In the genomic region with DNA sequence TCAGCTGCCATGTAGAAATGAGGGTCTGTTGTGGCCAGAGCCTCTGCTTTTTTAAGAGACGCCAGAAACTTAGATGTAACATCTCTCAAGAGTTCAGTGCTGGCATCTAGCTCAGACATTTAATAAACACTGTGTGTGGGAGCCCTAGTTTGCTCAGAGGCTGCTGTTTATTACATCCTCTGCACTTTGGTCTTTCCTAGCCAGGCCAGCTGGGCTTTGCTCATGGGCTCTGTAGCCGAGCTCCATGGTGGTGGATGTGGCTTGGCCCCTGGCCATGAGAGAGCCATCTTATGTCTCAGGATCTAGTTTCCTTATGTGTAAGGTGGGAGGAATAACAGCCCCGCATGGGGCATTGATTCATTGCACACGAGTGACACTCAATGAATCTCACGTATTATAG, we compare ENCODE assay signal across 12 cellular contexts. TPM values are rescaled to one million over a fixed set of nuclear protein-coding genes. Genes with fewer than 3 reads are reported as not detected.
A peak's percentile ranks its signal among the peaks of the same experiment; 100 is the strongest.
DNase-seq lines count a peak whose midpoint lies in the region; ATAC-seq and TF ChIP-seq lines count a peak whose summit lies in the region.
"Had no signal": no experiment of that assay in that cellular context is flagged by ENCODE, and none has a peak within 500 bp of the region (broad histone marks: within the 10 kb centered on the region; RNA-seq: fewer than 3 reads in every experiment).

No MANE protein-coding gene starts in this region.

- H3K4me3 ChIP-seq in vagina: no peak overlapping the region
- H3K4me3 ChIP-seq: A549, esophagus muscularis mucosa had no signal

- peaks cover 2% of the 10 kb centered on the region for H3K4me1 ChIP-seq in vagina

- peak overlapping the region; percentile 26 for H3K27ac ChIP-seq in cingulate gyrus (ENCODE audit: low read depth, low read length)
- H3K27ac ChIP-seq in vagina: peak overlapping the region; percentile 7

- intact Hi-C loops in Right ventricle myocardium inferior (cut with DNase I) (no loop called here), cardiac septum (cut with DNase I) (no loop called here), vagina (cut with DNase I) (no loop called here)

- no peak for TF ChIP-seq CTCF in vagina (IDR thresholded peaks at IDR 0.05)

- H3K36me3 ChIP-seq in vagina: peaks cover 0 to 10% of the 10 kb centered on the region in 2 donors

- TF ChIP-seq POLR2A in vagina (IDR thresholded peaks at IDR 0.05): no peak

- no peaks in the 10 kb centered on the region for H3K9me3 ChIP-seq in vagina

- ATAC-seq in Right ventricle myocardium inferior (peak; percentile 33), GM19328 (IDR thresholded peaks at IDR 0.05; ENCODE audit: unreplicated experiment) (no peak), GM18520 (IDR thresholded peaks at IDR 0.05; ENCODE audit: unreplicated experiment) (no peak)
- ATAC-seq: A549 had no signal

- DNase-seq in Right ventricle myocardium inferior (ENCODE audit: missing footprints) (no peak), cardiac septum (ENCODE audit: low spot score) (no peak), mucosa of gallbladder (ENCODE audit: low spot score) (peak; percentile 58), vagina (ENCODE audit: extremely low spot score in 2 of 2) (no peak), NCI-H748 (lab: John Stamatoyannopoulos, UW; ENCODE audit: unreplicated experiment) (no peak)
- DNase-seq: activated CD4-positive, alpha-beta T cell treated with anti-CD3 and anti-CD28 coated beads, Interleukin-2, amount 50 U/mL, for 1 hour; mesendoderm had no signal

- no peaks in the 10 kb centered on the region for H3K27me3 ChIP-seq in vagina
- H3K27me3 ChIP-seq: esophagus muscularis mucosa had no signal

RNA-seq across cellular contexts. Expression of a gene that starts 30.0 kb away (rescaled TPM):
- total RNA-seq in Right ventricle myocardium inferior (32.2 TPM), cardiac septum (15.8 TPM), mucosa of gallbladder (32.8 TPM), vagina (17.7 TPM)
